In genomic region chr2:44553456-44553855, GRCh38 we compare ENCODE assay signal across 15 cellular contexts.
DNase-seq lines count a peak whose midpoint lies in the region; ATAC-seq, FAIRE-seq and TF ChIP-seq lines count a peak whose summit lies in the region.
"Had no signal": no experiment of that assay in that cellular context is flagged by ENCODE, and none has a peak within 500 bp of the region (broad histone marks: within the 10 kb centered on the region; RNA-seq: fewer than 3 reads in every experiment).

No MANE protein-coding gene starts in this region.

- no peaks in the 10 kb centered on the region for H3K9me1 ChIP-seq in keratinocyte (ENCODE audit: control insufficient read depth, extremely low read depth, insufficient read depth, low read length)

- H3K9me3 ChIP-seq in keratinocyte (ENCODE audit: control insufficient read depth, low read depth, low read length): no peaks in the 10 kb centered on the region
- H3K9me3 ChIP-seq: testis had no signal

- H3K4me2 ChIP-seq in keratinocyte (ENCODE audit: control insufficient read depth, extremely low read depth, insufficient read depth, low read depth, low read length): peak overlapping the region; percentile 29

- no peaks in the 10 kb centered on the region for H4K20me1 ChIP-seq in keratinocyte (ENCODE audit: control insufficient read depth, extremely low read depth, insufficient read depth, low read length)

- ATAC-seq in HG03354 (IDR thresholded peaks at IDR 0.05; ENCODE audit: poor library complexity, severe bottlenecking, unreplicated experiment): no peak
- ATAC-seq: activated CD4-positive, CD25-positive, alpha-beta regulatory T cell treated with anti-CD3 and anti-CD28 coated beads, Interleukin-2, amount 50 U/mL, for 24 hours had no signal

- H3K27ac ChIP-seq in brain microvascular endothelial cell: no peak overlapping the region
- no peak overlapping the region for H3K27ac ChIP-seq in keratinocyte (ENCODE audit: control insufficient read depth, insufficient read depth, low read length)
- H3K27ac ChIP-seq: testis had no signal

- H3K79me2 ChIP-seq in keratinocyte (ENCODE audit: control insufficient read depth, insufficient read depth, low read length): no peaks in the 10 kb centered on the region

- no peaks in the 10 kb centered on the region for H3K27me3 ChIP-seq in brain microvascular endothelial cell (replicated peaks)
- no peaks in the 10 kb centered on the region for H3K27me3 ChIP-seq in keratinocyte (ENCODE audit: control insufficient read depth, extremely low read depth, insufficient read depth, low read length)
- H3K27me3 ChIP-seq: testis had no signal

- no peak overlapping the region for H3K9ac ChIP-seq in keratinocyte (ENCODE audit: control insufficient read depth, extremely low read depth, insufficient read depth, low read length)

- H3K4me3 ChIP-seq in brain microvascular endothelial cell (ENCODE audit: low read depth, low read length) (no peak overlapping the region), keratinocyte (ENCODE audit: control insufficient read depth in 2 of 3, extremely low read depth in 1 of 3, insufficient read depth in 2 of 3, low read depth in 1 of 3, low read length in 3 of 3) (no peak overlapping the region)
- H3K4me3 ChIP-seq: testis had no signal

- no peaks in the 10 kb centered on the region for H3K36me3 ChIP-seq in brain microvascular endothelial cell (replicated peaks)
- no peaks in the 10 kb centered on the region for H3K36me3 ChIP-seq in keratinocyte (ENCODE audit: control insufficient read depth in 2 of 2, extremely low read depth in 1 of 2, insufficient read depth in 2 of 2, low read length in 2 of 2)

- H2AFZ ChIP-seq in keratinocyte (ENCODE audit: control insufficient read depth, low read length): no peak overlapping the region

- in situ Hi-C loops in brain microvascular endothelial cell (cut with HindIII; ENCODE audit: low pct_ligation_motif_present, low sequenced_read_pairs): no loop called here

- peak; percentile 55 for DNase-seq in AG20443 (ENCODE audit: low spot score)
- DNase-seq in brain microvascular endothelial cell: peak; percentile 70
- no peak for DNase-seq in keratinocyte (ENCODE audit: low read depth, low spot score)
- no peak for DNase-seq in epidermal melanocyte (ENCODE audit: insufficient read length, low spot score)
- no peak for DNase-seq in NCI-H1694 treated with DMSO at 0.1 percent for 48 hours (lab: John Stamatoyannopoulos, UW)
- no peak for DNase-seq in Ammon's horn (ENCODE audit: low spot score)
- DNase-seq: cortex of kidney, DMS79, kidney, NCI-H2171, testis had no signal

- dilution Hi-C loops in keratinocyte (cut with MboI; ENCODE audit: extremely low pct_ligation_motif_present, low sequenced_read_pairs): no loop called here

- TF ChIP-seq RAD21 in Ishikawa (IDR thresholded peaks at IDR 0.05; ENCODE audit: low read depth): no peak

- TF ChIP-seq CTCF in brain microvascular endothelial cell (IDR thresholded peaks at IDR 0.05; ENCODE audit: low read depth, low read length, missing control alignments) (no peak), keratinocyte (optimal IDR thresholded peaks at IDR 0.05 in 1 of 3, IDR thresholded peaks at IDR 0.05 in 1 of 3, conservative IDR thresholded peaks at IDR 0.05 in 1 of 3; ENCODE audit: extremely low read depth in 1 of 3, insufficient read depth in 2 of 3, low read length in 3 of 3) (no peak)

- no peak for TF ChIP-seq EP300 in Ishikawa (IDR thresholded peaks at IDR 0.05; ENCODE audit: borderline replicate concordance)

- peak; percentile 91 for FAIRE-seq in keratinocyte (lab: Jason Lieb, UNC)
- FAIRE-seq: GM12891, kidney had no signal

- H3K4me1 ChIP-seq in keratinocyte (ENCODE audit: control insufficient read depth, extremely low read depth, insufficient read depth, low read length): peaks cover 34% of the 10 kb centered on the region
- H3K4me1 ChIP-seq: testis had no signal

TF ChIP-seq in Ishikawa, 13 proteins besides CTCF, POLR2A, EP300 and RAD21:
- TF ChIP-seq FOXM1 (IDR thresholded peaks at IDR 0.05; ENCODE audit: borderline replicate concordance, low read depth) (no peak), ZBTB7A (IDR thresholded peaks at IDR 0.05; ENCODE audit: low read depth) (no peak), REST (IDR thresholded peaks at IDR 0.05; ENCODE audit: low read depth) (no peak), EGR1 (IDR thresholded peaks at IDR 0.05) (no peak), CEBPB (IDR thresholded peaks at IDR 0.05) (no peak), MAX (IDR thresholded peaks at IDR 0.05) (peak; percentile 45), TCF12 (IDR thresholded peaks at IDR 0.05; ENCODE audit: low read depth) (no peak), CREB1 (IDR thresholded peaks at IDR 0.05; ENCODE audit: low read depth) (no peak), TAF1 (IDR thresholded peaks at IDR 0.05; ENCODE audit: low read depth) (no peak), NFIC (IDR thresholded peaks at IDR 0.05) (peak; percentile 70), YY1 (IDR thresholded peaks at IDR 0.05; ENCODE audit: low read depth) (no peak), TEAD4 (IDR thresholded peaks at IDR 0.05) (no peak), USF1 (IDR thresholded peaks at IDR 0.05) (no peak)

Comparison
In these comparisons a context has a peak if more than half of its experiments do, and no peak if none do; other contexts are left out.
1. DNase-seq: peak in AG20443 (single experiment) and brain microvascular endothelial cell (single experiment); none in keratinocyte (single experiment), epidermal melanocyte (single experiment), NCI-H1694 treated with DMSO at 0.1 percent for 48 hours (single experiment) and Ammon's horn (single experiment).